In genomic region chr15:51132384-51133139, GRCh38 we compare ENCODE assay signal across 9 cellular contexts. TPM values are rescaled to one million over a fixed set of nuclear protein-coding genes. Genes with fewer than 3 reads are reported as not detected.
A peak's percentile ranks its signal among the peaks of the same experiment; 100 is the strongest.
DNase-seq lines count a peak whose midpoint lies in the region; ATAC-seq and TF ChIP-seq lines count a peak whose summit lies in the region.
"Had no signal": no experiment of that assay in that cellular context is flagged by ENCODE, and none has a peak within 500 bp of the region (broad histone marks: within the 10 kb centered on the region; RNA-seq: fewer than 3 reads in every experiment).

No MANE protein-coding gene starts in this region.

- peak; percentile 98 for TF ChIP-seq CTCF in endodermal cell (conservative IDR thresholded peaks at IDR 0.05)

- no peaks in the 10 kb centered on the region for H3K36me3 Mint-ChIP-seq in activated CD4-positive, alpha-beta T cell treated with anti-CD3 and anti-CD28 coated beads, Interleukin-2, amount 10 ng/mL, durations not matched to agents 7 days and 5 days (ENCODE audit: low read depth)
- no peaks in the 10 kb centered on the region for H3K36me3 Mint-ChIP-seq in endodermal cell (ENCODE audit: low read depth)
- H3K36me3 Mint-ChIP-seq: activated naive CD4-positive, alpha-beta T cell treated with anti-CD3 and anti-CD28 coated beads, Interleukin-2, amount 50 U/mL, for 72 hours had no signal

- H3K4me3 ChIP-seq in endodermal cell (ENCODE audit: low read length) (no peak overlapping the region), mesenchymal stem cell (ENCODE audit: insufficient read depth in 1 of 2, low read depth in 1 of 2, low read length in 2 of 2) (no peak overlapping the region)
- H3K4me3 ChIP-seq in effector memory CD4-positive, alpha-beta T cell (ENCODE audit: insufficient read depth, low read depth, low read length, poor library complexity, severe bottlenecking), result no peak overlapping the region

- no peak overlapping the region for H3K4me2 ChIP-seq in mesenchymal stem cell (ENCODE audit: low read length, poor library complexity, severe bottlenecking)

- H3K4me1 Mint-ChIP-seq in activated CD4-positive, alpha-beta T cell treated with anti-CD3 and anti-CD28 coated beads, Interleukin-2, amount 10 ng/mL, durations not matched to agents 7 days and 5 days, result no peaks in the 10 kb centered on the region
- no peaks in the 10 kb centered on the region for H3K4me1 Mint-ChIP-seq in endodermal cell

- 75 to 77% methylated on average over 4 to 6 of the region's 6 CpGs for WGBS in endodermal cell (ENCODE audit: insufficient coverage in 1 of 2, insufficient read length in 1 of 2), 2 experiments
- 15% methylated on average over 6 of the region's 6 CpGs for WGBS in mesenchymal stem cell

- no peak overlapping the region for H2BK120ac ChIP-seq in mesenchymal stem cell (ENCODE audit: low read depth, low read length)

- no peak overlapping the region for H4K8ac ChIP-seq in mesenchymal stem cell (ENCODE audit: low read length)

- no peak overlapping the region for H3K27ac Mint-ChIP-seq in activated CD4-positive, alpha-beta T cell treated with anti-CD3 and anti-CD28 coated beads, Interleukin-2, amount 10 ng/mL, durations not matched to agents 7 days and 5 days
- no peak overlapping the region for H3K27ac Mint-ChIP-seq in endodermal cell

- H3K27me3 ChIP-seq in endodermal cell (ENCODE audit: control insufficient read depth, insufficient read depth, low read length, poor library complexity, severe bottlenecking), result no peaks in the 10 kb centered on the region
- H3K27me3 ChIP-seq in mesenchymal stem cell (ENCODE audit: control insufficient read depth in 1 of 2, insufficient read depth in 1 of 2, low read length in 2 of 2), result no peaks in the 10 kb centered on the region
- no peaks in the 10 kb centered on the region for H3K27me3 ChIP-seq in effector memory CD4-positive, alpha-beta T cell (replicated peaks; ENCODE audit: control insufficient read depth, insufficient read depth, low read length, poor library complexity, severe bottlenecking)

- no peak overlapping the region for H3K4ac ChIP-seq in mesenchymal stem cell (ENCODE audit: low read depth in 1 of 2, low read length in 2 of 2)

- no peak overlapping the region for H3K9ac ChIP-seq in endodermal cell (ENCODE audit: extremely low read depth, low read length, poor library complexity, severe bottlenecking)
- H3K9ac ChIP-seq in mesenchymal stem cell (ENCODE audit: low read length), result peak overlapping the region; percentile 51

- DNase-seq in activated CD4-positive, alpha-beta T cell treated with anti-CD3 and anti-CD28 coated beads, Interleukin-2, amount 50 U/mL, for 48 hours, result peak; percentile 1 to 10
- DNase-seq in activated CD4-positive, alpha-beta T cell treated with anti-CD3 and anti-CD28 coated beads, Interleukin-2, amount 10 ng/mL, durations not matched to agents 7 days and 5 days, result no peak
- DNase-seq in NCI-H748 (lab: John Stamatoyannopoulos, UW; ENCODE audit: unreplicated experiment), result peak; percentile 28
- DNase-seq in endodermal cell, result peak; percentile 78
- peak; percentile 88 for DNase-seq in mesenchymal stem cell
- no peak for DNase-seq in SHP77 treated with DMSO at 0.1 percent for 48 hours (lab: John Stamatoyannopoulos, UW)
- DNase-seq in effector memory CD4-positive, alpha-beta T cell, result no peak

- no peak overlapping the region for H3K23ac ChIP-seq in mesenchymal stem cell (ENCODE audit: low read length in 2 of 2)

- H3K9me3 Mint-ChIP-seq in activated CD4-positive, alpha-beta T cell treated with anti-CD3 and anti-CD28 coated beads, Interleukin-2, amount 10 ng/mL, durations not matched to agents 7 days and 5 days, result no peaks in the 10 kb centered on the region
- H3K9me3 Mint-ChIP-seq in endodermal cell, result no peaks in the 10 kb centered on the region
- H3K9me3 Mint-ChIP-seq: activated naive CD4-positive, alpha-beta T cell treated with anti-CD3 and anti-CD28 coated beads, Interleukin-2, amount 50 U/mL, for 72 hours had no signal

- POLR2A ChIA-PET in activated CD4-positive, alpha-beta T cell treated with anti-CD3 and anti-CD28 coated beads, Interleukin-2, amount 10 ng/mL, durations not matched to agents 7 days and 5 days (lab: Charles Lee), result no interaction called here

- CTCF ChIA-PET in activated CD4-positive, alpha-beta T cell treated with anti-CD3 and anti-CD28 coated beads, Interleukin-2, amount 10 ng/mL, durations not matched to agents 7 days and 5 days (lab: Charles Lee), result interaction anchor here (0.6 to 1.0 kb wide), 3 partner anchors 10 to 46 kb away, joined by 3 to 4 read pairs (median 3); no protein-coding TSS in a partner anchor

- no peak overlapping the region for H3K14ac ChIP-seq in mesenchymal stem cell (ENCODE audit: low read length in 2 of 2)

- H2BK15ac ChIP-seq in mesenchymal stem cell (ENCODE audit: low read depth, poor library complexity, severe bottlenecking), result no peak overlapping the region

- no peak overlapping the region for H3K4me3 Mint-ChIP-seq in activated CD4-positive, alpha-beta T cell treated with anti-CD3 and anti-CD28 coated beads, Interleukin-2, amount 10 ng/mL, durations not matched to agents 7 days and 5 days
- H3K4me3 Mint-ChIP-seq in endodermal cell, result no peak overlapping the region

- no peak overlapping the region for H3K27ac ChIP-seq in endodermal cell (ENCODE audit: low read depth, low read length)
- H3K27ac ChIP-seq in mesenchymal stem cell (ENCODE audit: low read length, poor library complexity, severe bottlenecking), result peak overlapping the region; percentile 88
- H3K27ac ChIP-seq in effector memory CD4-positive, alpha-beta T cell (ENCODE audit: insufficient read depth, low read length, poor library complexity, severe bottlenecking), result no peak overlapping the region

- H3K4me1 ChIP-seq in endodermal cell (ENCODE audit: control insufficient read depth, insufficient read depth, low read length), result no peaks in the 10 kb centered on the region
- peaks cover 15% of the 10 kb centered on the region for H3K4me1 ChIP-seq in mesenchymal stem cell (ENCODE audit: control insufficient read depth, insufficient read depth, low read depth, low read length)
- H3K4me1 ChIP-seq in effector memory CD4-positive, alpha-beta T cell (ENCODE audit: control insufficient read depth, insufficient read depth, low read length, poor library complexity, severe bottlenecking), result no peaks in the 10 kb centered on the region

- H2AK5ac ChIP-seq in mesenchymal stem cell (ENCODE audit: low read length, severe bottlenecking), result peak overlapping the region; percentile 51

- H2AFZ ChIP-seq in mesenchymal stem cell (ENCODE audit: low read depth, low read length), result no peak overlapping the region

- H2BK5ac ChIP-seq in mesenchymal stem cell (ENCODE audit: low read depth, low read length, poor library complexity, severe bottlenecking), result peak overlapping the region; percentile 14

- H3K9me3 ChIP-seq in endodermal cell (ENCODE audit: control insufficient read depth, low read length), result no peaks in the 10 kb centered on the region
- no peaks in the 10 kb centered on the region for H3K9me3 ChIP-seq in mesenchymal stem cell (ENCODE audit: control insufficient read depth, low read length)
- no peaks in the 10 kb centered on the region for H3K9me3 ChIP-seq in effector memory CD4-positive, alpha-beta T cell (ENCODE audit: control insufficient read depth, low read length)

- H3K36me3 ChIP-seq in endodermal cell (ENCODE audit: control insufficient read depth, insufficient read depth, low read length) (no peaks in the 10 kb centered on the region), mesenchymal stem cell (ENCODE audit: control insufficient read depth in 1 of 2, insufficient read depth in 2 of 2, low read depth in 1 of 2, low read length in 2 of 2) (no peaks in the 10 kb centered on the region)
- no peaks in the 10 kb centered on the region for H3K36me3 ChIP-seq in effector memory CD4-positive, alpha-beta T cell (ENCODE audit: control insufficient read depth, insufficient read depth, low read length)

- H3K79me1 ChIP-seq in mesenchymal stem cell (replicated peaks; ENCODE audit: low read length, poor library complexity, severe bottlenecking), result no peaks in the 10 kb centered on the region

- no peak for ATAC-seq in HG02840 (IDR thresholded peaks at IDR 0.05; ENCODE audit: low FRiP score, unreplicated experiment)
- ATAC-seq: activated naive CD4-positive, alpha-beta T cell treated with anti-CD3 and anti-CD28 coated beads, Interleukin-2, amount 50 U/mL, for 72 hours had no signal

- H4K91ac ChIP-seq in mesenchymal stem cell (ENCODE audit: low read length), result no peak overlapping the region

- peak overlapping the region in 1 of 2 experiments; percentile 23 for H3K18ac ChIP-seq in mesenchymal stem cell (ENCODE audit: low read depth in 1 of 2, low read length in 2 of 2)

- H2BK12ac ChIP-seq in mesenchymal stem cell (ENCODE audit: low read length in 2 of 2), result no peak overlapping the region

- H3K27me3 Mint-ChIP-seq in activated CD4-positive, alpha-beta T cell treated with anti-CD3 and anti-CD28 coated beads, Interleukin-2, amount 10 ng/mL, durations not matched to agents 7 days and 5 days, result peaks cover 5% of the 10 kb centered on the region
- peaks cover 10% of the 10 kb centered on the region for H3K27me3 Mint-ChIP-seq in endodermal cell (ENCODE audit: insufficient read depth)

RNA-seq across cellular contexts. Expression of gene TNFAIP8L3, which starts 37.9 kb away (rescaled TPM):
- not detected for total RNA-seq in activated CD4-positive, alpha-beta T cell treated with anti-CD3 and anti-CD28 coated beads, Interleukin-2, amount 10 ng/mL, durations not matched to agents 7 days and 5 days
- total RNA-seq in endodermal cell, result under 1 TPM in 1 of 2 donors, not detected in 1; 0.31 TPM
- polyA plus RNA-seq in endodermal cell (2013, experiment 1 of 2), result not detected
- not detected for polyA plus RNA-seq in endodermal cell (2013, experiment 2 of 2)
- polyA plus RNA-seq in mesenchymal stem cell (2013, experiment 1 of 2), result 0.10 TPM
- polyA plus RNA-seq in mesenchymal stem cell (2013, experiment 2 of 2), result 0.10 TPM

Comparison
In these comparisons a context has a peak if more than half of its experiments do, and no peak if none do; other contexts are left out.
1. DNase-seq: peak in activated CD4-positive, alpha-beta T cell treated with anti-CD3 and anti-CD28 coated beads, Interleukin-2, amount 50 U/mL, for 48 hours (2 of 2), NCI-H748 (single experiment), endodermal cell (single experiment) and mesenchymal stem cell (single experiment); none in activated CD4-positive, alpha-beta T cell treated with anti-CD3 and anti-CD28 coated beads, Interleukin-2, amount 10 ng/mL, durations not matched to agents 7 days and 5 days (single experiment), SHP77 treated with DMSO at 0.1 percent for 48 hours (single experiment) and effector memory CD4-positive, alpha-beta T cell (0 of 3).